In genomic region chr17:82234211-82235055, GRCh38 we compare ENCODE assay signal across 11 cellular contexts. TPM values are rescaled to one million over a fixed set of nuclear protein-coding genes. Genes with fewer than 3 reads are reported as not detected.
DNase-seq lines count a peak whose midpoint lies in the region; ATAC-seq, FAIRE-seq and TF ChIP-seq lines count a peak whose summit lies in the region.
"Had no signal": no experiment of that assay in that cellular context is flagged by ENCODE, and none has a peak within 500 bp of the region (broad histone marks: within the 10 kb centered on the region; RNA-seq: fewer than 3 reads in every experiment).

No MANE protein-coding gene starts in this region.

- in situ Hi-C loops in HepG2 (cut with HindIII; ENCODE audit: extremely low pct_ligation_motif_present, low pct_unique_long_range_greater_than_20kb) = no loop called here

- POLR2A ChIA-PET in HepG2 (lab: Yijun Ruan, JAX) = interaction anchor here (0.8 to 2.6 kb wide), 7 partner anchors 8 to 111 kb away, joined by 3 to 23 read pairs (median 8); partner anchors contain the start of gene CCDC57

- TF ChIP-seq CTCF in HepG2 (CRISPR knock-in tag; IDR thresholded peaks at IDR 0.05) = no peak; the same call in 1 of the 2 replicates
- no peak for TF ChIP-seq CTCF in right lobe of liver (IDR thresholded peaks at IDR 0.05)
- no peak for TF ChIP-seq CTCF in lower leg skin (IDR thresholded peaks at IDR 0.05)

- H3K36me3 ChIP-seq in HepG2 (replicated peaks in 1 of 2; ENCODE audit: control insufficient read depth in 1 of 2, insufficient read depth in 2 of 2, low read length in 2 of 2) (peaks cover 35 to 44% of the 10 kb centered on the region in 2 experiments), right lobe of liver (no peaks in the 10 kb centered on the region), SJSA1 (peaks cover 88% of the 10 kb centered on the region), mucosa of stomach (ENCODE audit: control insufficient read depth, insufficient read depth, low read length) (no peaks in the 10 kb centered on the region)

- no peak for ATAC-seq in HepG2
- no peak for ATAC-seq in right lobe of liver
- no peak for ATAC-seq in HG03159 (IDR thresholded peaks at IDR 0.05; ENCODE audit: unreplicated experiment)
- ATAC-seq in GM18873 (IDR thresholded peaks at IDR 0.05; ENCODE audit: low FRiP score, unreplicated experiment) = no peak
- ATAC-seq in GM19023 (IDR thresholded peaks at IDR 0.05; ENCODE audit: unreplicated experiment) = no peak

- FAIRE-seq in HepG2 (lab: Jason Lieb, UNC) = no peak

- H3K9ac ChIP-seq in HepG2 (ENCODE audit: insufficient read depth, low read depth, low read length) (peak overlapping the region; percentile 19), mucosa of stomach (ENCODE audit: low read length) (peak overlapping the region; percentile 34)

- peaks cover 71% of the 10 kb centered on the region for H3K79me2 ChIP-seq in HepG2 (ENCODE audit: insufficient read depth, low read length)

- TF ChIP-seq EP300 in HepG2 (IDR thresholded peaks at IDR 0.05; ENCODE audit: low read depth in 2 of 2, low read length in 2 of 2) = no peak
- no peak for TF ChIP-seq EP300 in HepG2 (CRISPR knock-in tag; IDR thresholded peaks at IDR 0.05; ENCODE audit: borderline replicate concordance)

- CTCF ChIA-PET in HepG2 (lab: Yijun Ruan, JAX; ENCODE audit: low intra/inter-chr PET ratio, low total read pairs) = no interaction called here

- H3K27ac ChIP-seq in HepG2 (ENCODE audit: extremely low read length, insufficient read depth, low read length) (peak overlapping the region; percentile 59), right lobe of liver (no peak overlapping the region), SJSA1 (no peak overlapping the region)

- no peaks in the 10 kb centered on the region for H3K9me3 ChIP-seq in HepG2 (ENCODE audit: low read length)
- H3K9me3 ChIP-seq in right lobe of liver = no peaks in the 10 kb centered on the region
- H3K9me3 ChIP-seq in SJSA1 (replicated peaks) = no peaks in the 10 kb centered on the region
- H3K9me3 ChIP-seq in mucosa of stomach (ENCODE audit: control insufficient read depth, low read length) = no peaks in the 10 kb centered on the region

- no TSS peak for BruUV-seq in HepG2 (replicated peaks; lab: Mats Ljungman, UMichigan)

- H3K27me3 ChIP-seq in HepG2 (ENCODE audit: control insufficient read depth in 1 of 2, insufficient read depth in 2 of 2, low read length in 2 of 2) (no peaks in the 10 kb centered on the region; a peak in 1 of 5 replicates), right lobe of liver (no peaks in the 10 kb centered on the region), SJSA1 (replicated peaks) (no peaks in the 10 kb centered on the region), mucosa of stomach (ENCODE audit: control insufficient read depth, insufficient read depth, low read length) (no peaks in the 10 kb centered on the region)

- peak overlapping the region; percentile 33 for H3K4me2 ChIP-seq in HepG2 (ENCODE audit: low read depth, low read length)

- TF ChIP-seq POLR2A in HepG2 (IDR thresholded peaks at IDR 0.05; ENCODE audit: insufficient read depth in 1 of 2, low read depth in 2 of 2, low read length in 2 of 2) = no peak
- no peak for TF ChIP-seq POLR2A in right lobe of liver (IDR thresholded peaks at IDR 0.05)
- no peak for TF ChIP-seq POLR2A in lower leg skin (IDR thresholded peaks at IDR 0.05)

- no peak overlapping the region for H2AFZ ChIP-seq in HepG2 (ENCODE audit: low read length)

- no peak for TF ChIP-seq RAD21 in HepG2 (CRISPR knock-in tag; IDR thresholded peaks at IDR 0.05)

- H3K4me1 ChIP-seq in HepG2 (ENCODE audit: insufficient read depth, low read length) (peaks cover 83% of the 10 kb centered on the region), right lobe of liver (peaks cover 0 to 38% (median 13%) of the 10 kb centered on the region in 4 donors), SJSA1 (replicated peaks) (peaks cover 87% of the 10 kb centered on the region), mucosa of stomach (ENCODE audit: control insufficient read depth, insufficient read depth, low read length) (peaks cover 70% of the 10 kb centered on the region)

- intact Hi-C loops in HepG2 (cut with micrococcal nuclease; ENCODE audit: unreplicated experiment) (loop anchor here (10.0 kb wide), 1 partner anchor 130 kb away; no protein-coding TSS in a partner anchor), right lobe of liver (cut with DNase I) (loop anchor here (5.0 kb wide), 2 partner anchors 83 to 88 kb away; partner anchors contain the start of gene CD7 (in 1 of the 2)), lower leg skin (cut with DNase I; ENCODE audit: low total_unique reads) (loop anchor here (10.0 kb wide), 1 partner anchor 80 kb away; the partner anchor contains the start of gene CD7)

- H3K4me3 ChIP-seq in HepG2 (replicated peaks in 1 of 3; ENCODE audit: insufficient read depth in 1 of 3, low read depth in 2 of 3, low read length in 3 of 3) (peak overlapping the region in 1 of 3 experiments; percentile 27; a peak in 1 of 6 replicates), right lobe of liver (no peak overlapping the region), SJSA1 (no peak overlapping the region), mucosa of stomach (ENCODE audit: low read length) (no peak overlapping the region), lower leg skin (ENCODE audit: low read depth, poor library complexity, severe bottlenecking) (no peak overlapping the region)
- H3K4me3 ChIP-seq: lung had no signal

- H4K20me1 ChIP-seq in HepG2 (ENCODE audit: insufficient read depth, low read length) = peaks cover 94% of the 10 kb centered on the region

- 82% methylated on average over 25 of the region's 26 CpGs for WGBS in HepG2 (ENCODE audit: low lambda C conversion rate)
- WGBS in right lobe of liver (ENCODE audit: insufficient coverage, low coverage, low lambda C conversion rate, missing lambda C conversion rate) = 59% methylated on average over 11 of the region's 26 CpGs
- WGBS in lower leg skin, 2 donors = 61 to 62% methylated on average over 25 to 26 of the region's 26 CpGs

- DNase-seq in HepG2 (ENCODE audit: low spot score) = no peak
- no peak for DNase-seq in right lobe of liver
- peak; percentile 77 to 94 for DNase-seq in SJSA1 (ENCODE audit: low read depth in 1 of 2, low spot score in 2 of 2)
- no peak for DNase-seq in lower leg skin (ENCODE audit: low spot score in 2 of 2)
- DNase-seq: cerebellar nuclear complex, NCI-H187 had no signal

RNA-seq across cellular contexts. Expression of gene SLC16A3, which starts 5.6 kb away (rescaled TPM):
- total RNA-seq in HepG2 (2016; rRNA removed; fragmentation: Illumina TruSeq; extraction: Trizol) (99.9 and 242 TPM in 2 replicates), right lobe of liver (10 to 100 TPM in 2 of 6 experiments, 1 to 10 TPM in 4; 4.1 to 34.0 (median 7.3) TPM), lower leg skin (10 to 100 TPM; 10.0 to 18.5 (median 15.2) TPM)
- total RNA-seq in HepG2 (2016; cell fraction: cytosol; rRNA removed; fragmentation: Illumina TruSeq; extraction: Trizol; ENCODE audit: low read depth) = 51.0 and 61.4 TPM in 2 replicates
- 83.6 and 248 TPM in 2 replicates for total RNA-seq in HepG2 (2016; cell fraction: insoluble cytoplasmic fraction; rRNA removed; fragmentation: Illumina TruSeq; extraction: Trizol)
- 88.3 and 97.4 TPM in 2 replicates for total RNA-seq in HepG2 (2016; cell fraction: membrane; rRNA removed; fragmentation: Illumina TruSeq; extraction: Trizol)
- total RNA-seq in HepG2 (2016; cell fraction: nucleus; rRNA removed; fragmentation: Illumina TruSeq; extraction: Trizol) = 164 and 200 TPM in 2 replicates
- 349 and 598 TPM in 2 replicates for polyA plus RNA-seq in HepG2 (2011; rRNA removed)
- polyA plus RNA-seq in HepG2 (2011; cell fraction: cytosol; rRNA removed) = 384 and 554 TPM in 2 replicates
- polyA plus RNA-seq in HepG2 (2011; cell fraction: nucleus; rRNA removed) = 293 and 327 TPM in 2 replicates
- 348 and 404 TPM in 2 replicates for polyA plus RNA-seq in HepG2 (2012)
- 38.7 and 40.7 TPM in 2 replicates for polyA plus RNA-seq in HepG2 (2016; cell fraction: cytosol; fragmentation: Illumina TruSeq; extraction: Trizol; ENCODE audit: low read depth)
- 95.9 and 111 TPM in 2 replicates for polyA plus RNA-seq in HepG2 (2016; cell fraction: insoluble cytoplasmic fraction; fragmentation: Illumina TruSeq; extraction: Trizol; ENCODE audit: low read depth)
- polyA plus RNA-seq in HepG2 (2016; cell fraction: membrane; fragmentation: Illumina TruSeq; extraction: Trizol; ENCODE audit: low read depth) = 61.0 and 65.9 TPM in 2 replicates
- polyA plus RNA-seq in HepG2 (2016; cell fraction: nucleus; fragmentation: Illumina TruSeq; extraction: Trizol; ENCODE audit: insufficient read depth, low read depth) = 334 and 368 TPM in 2 replicates
- polyA minus RNA-seq in HepG2 (2011; rRNA and poly(A)+ RNA removed; ENCODE audit: low replicate concordance) = 181 and 1,731 TPM in 2 replicates
- 365 and 408 TPM in 2 replicates for polyA minus RNA-seq in HepG2 (2011; cell fraction: cytosol; rRNA and poly(A)+ RNA removed)
- 137 and 145 TPM in 2 replicates for polyA minus RNA-seq in HepG2 (2011; cell fraction: nucleus; rRNA and poly(A)+ RNA removed)
- 149 and 249 TPM in 2 replicates for total RNA-seq in SJSA1 (2014; rRNA removed; shearing (Covaris generic))

RNA-seq across cellular contexts. Expression of gene CCDC57, which starts 21.8 kb away (rescaled TPM):
- 54.8 and 59.9 TPM in 2 replicates for total RNA-seq in HepG2 (2016; rRNA removed; fragmentation: Illumina TruSeq; extraction: Trizol)
- 85.1 and 122 TPM in 2 replicates for total RNA-seq in HepG2 (2016; cell fraction: cytosol; rRNA removed; fragmentation: Illumina TruSeq; extraction: Trizol; ENCODE audit: low read depth)
- total RNA-seq in HepG2 (2016; cell fraction: insoluble cytoplasmic fraction; rRNA removed; fragmentation: Illumina TruSeq; extraction: Trizol) = 54.5 and 62.8 TPM in 2 replicates
- total RNA-seq in HepG2 (2016; cell fraction: membrane; rRNA removed; fragmentation: Illumina TruSeq; extraction: Trizol) = 78.3 and 105 TPM in 2 replicates
- 40.6 and 45.1 TPM in 2 replicates for total RNA-seq in HepG2 (2016; cell fraction: nucleus; rRNA removed; fragmentation: Illumina TruSeq; extraction: Trizol)
- 59.3 and 69.8 TPM in 2 replicates for polyA plus RNA-seq in HepG2 (2011; rRNA removed)
- polyA plus RNA-seq in HepG2 (2011; cell fraction: cytosol; rRNA removed) = 59.9 and 140 TPM in 2 replicates
- polyA plus RNA-seq in HepG2 (2011; cell fraction: nucleus; rRNA removed) = 103 and 130 TPM in 2 replicates
- 48.8 and 63.7 TPM in 2 replicates for polyA plus RNA-seq in HepG2 (2012)
- 113 and 149 TPM in 2 replicates for polyA plus RNA-seq in HepG2 (2016; cell fraction: cytosol; fragmentation: Illumina TruSeq; extraction: Trizol; ENCODE audit: low read depth)
- 62.5 and 66.4 TPM in 2 replicates for polyA plus RNA-seq in HepG2 (2016; cell fraction: insoluble cytoplasmic fraction; fragmentation: Illumina TruSeq; extraction: Trizol; ENCODE audit: low read depth)
- polyA plus RNA-seq in HepG2 (2016; cell fraction: membrane; fragmentation: Illumina TruSeq; extraction: Trizol; ENCODE audit: low read depth) = 95.1 and 110 TPM in 2 replicates
- polyA plus RNA-seq in HepG2 (2016; cell fraction: nucleus; fragmentation: Illumina TruSeq; extraction: Trizol; ENCODE audit: insufficient read depth, low read depth) = 121 and 124 TPM in 2 replicates
- 23.1 and 32.6 TPM in 2 replicates for polyA minus RNA-seq in HepG2 (2011; rRNA and poly(A)+ RNA removed; ENCODE audit: low replicate concordance)
- polyA minus RNA-seq in HepG2 (2011; cell fraction: cytosol; rRNA and poly(A)+ RNA removed) = 18.1 and 19.8 TPM in 2 replicates
- 27.6 and 37.2 TPM in 2 replicates for polyA minus RNA-seq in HepG2 (2011; cell fraction: nucleus; rRNA and poly(A)+ RNA removed)
- total RNA-seq in right lobe of liver = 10 to 100 TPM; 10.1 to 37.4 (median 17.2) TPM
- total RNA-seq in SJSA1 (2014; rRNA removed; shearing (Covaris generic)) = 8.2 and 9.4 TPM in 2 replicates
- 10 to 100 TPM; 16.0 to 33.5 (median 31.5) TPM for total RNA-seq in lower leg skin

RNA-seq across cellular contexts. Expression of gene CSNK1D, which starts 39.1 kb away (rescaled TPM):
- 28.4 and 31.5 TPM in 2 replicates for total RNA-seq in HepG2 (2016; rRNA removed; fragmentation: Illumina TruSeq; extraction: Trizol)
- 19.2 and 20.4 TPM in 2 replicates for total RNA-seq in HepG2 (2016; cell fraction: cytosol; rRNA removed; fragmentation: Illumina TruSeq; extraction: Trizol; ENCODE audit: low read depth)
- 23.0 and 34.1 TPM in 2 replicates for total RNA-seq in HepG2 (2016; cell fraction: insoluble cytoplasmic fraction; rRNA removed; fragmentation: Illumina TruSeq; extraction: Trizol)
- 24.3 and 26.6 TPM in 2 replicates for total RNA-seq in HepG2 (2016; cell fraction: membrane; rRNA removed; fragmentation: Illumina TruSeq; extraction: Trizol)
- 42.8 and 45.6 TPM in 2 replicates for total RNA-seq in HepG2 (2016; cell fraction: nucleus; rRNA removed; fragmentation: Illumina TruSeq; extraction: Trizol)
- polyA plus RNA-seq in HepG2 (2011; rRNA removed) = 128 and 148 TPM in 2 replicates
- polyA plus RNA-seq in HepG2 (2011; cell fraction: cytosol; rRNA removed) = 81.5 and 90.2 TPM in 2 replicates
- 1,010 and 1,066 TPM in 2 replicates for polyA plus RNA-seq in HepG2 (2011; cell fraction: nucleus; rRNA removed)
- 164 and 234 TPM in 2 replicates for polyA plus RNA-seq in HepG2 (2012)
- 19.6 and 21.8 TPM in 2 replicates for polyA plus RNA-seq in HepG2 (2016; cell fraction: cytosol; fragmentation: Illumina TruSeq; extraction: Trizol; ENCODE audit: low read depth)
- 71.8 and 89.7 TPM in 2 replicates for polyA plus RNA-seq in HepG2 (2016; cell fraction: insoluble cytoplasmic fraction; fragmentation: Illumina TruSeq; extraction: Trizol; ENCODE audit: low read depth)
- polyA plus RNA-seq in HepG2 (2016; cell fraction: membrane; fragmentation: Illumina TruSeq; extraction: Trizol; ENCODE audit: low read depth) = 40.8 and 42.7 TPM in 2 replicates
- 316 and 342 TPM in 2 replicates for polyA plus RNA-seq in HepG2 (2016; cell fraction: nucleus; fragmentation: Illumina TruSeq; extraction: Trizol; ENCODE audit: insufficient read depth, low read depth)
- polyA minus RNA-seq in HepG2 (2011; rRNA and poly(A)+ RNA removed; ENCODE audit: low replicate concordance) = 78.0 and 103 TPM in 2 replicates
- 51.7 and 60.9 TPM in 2 replicates for polyA minus RNA-seq in HepG2 (2011; cell fraction: cytosol; rRNA and poly(A)+ RNA removed)
- 117 and 118 TPM in 2 replicates for polyA minus RNA-seq in HepG2 (2011; cell fraction: nucleus; rRNA and poly(A)+ RNA removed)
- total RNA-seq in right lobe of liver = 10 to 100 TPM; 32.7 to 73.0 (median 45.9) TPM
- total RNA-seq in SJSA1 (2014; rRNA removed; shearing (Covaris generic)) = 26.0 and 33.7 TPM in 2 replicates
- total RNA-seq in lower leg skin = 10 to 100 TPM; 46.0 to 88.4 (median 56.4) TPM

Comparison
In these comparisons a context has a peak if more than half of its experiments do, and no peak if none do; other contexts are left out.
1. DNase-seq: peak in SJSA1 (2 of 2); none in HepG2 (single experiment), right lobe of liver (0 of 3) and lower leg skin (0 of 2).